Comparison of ENCODE assay signal across 8 cellular contexts in the genomic region with DNA sequence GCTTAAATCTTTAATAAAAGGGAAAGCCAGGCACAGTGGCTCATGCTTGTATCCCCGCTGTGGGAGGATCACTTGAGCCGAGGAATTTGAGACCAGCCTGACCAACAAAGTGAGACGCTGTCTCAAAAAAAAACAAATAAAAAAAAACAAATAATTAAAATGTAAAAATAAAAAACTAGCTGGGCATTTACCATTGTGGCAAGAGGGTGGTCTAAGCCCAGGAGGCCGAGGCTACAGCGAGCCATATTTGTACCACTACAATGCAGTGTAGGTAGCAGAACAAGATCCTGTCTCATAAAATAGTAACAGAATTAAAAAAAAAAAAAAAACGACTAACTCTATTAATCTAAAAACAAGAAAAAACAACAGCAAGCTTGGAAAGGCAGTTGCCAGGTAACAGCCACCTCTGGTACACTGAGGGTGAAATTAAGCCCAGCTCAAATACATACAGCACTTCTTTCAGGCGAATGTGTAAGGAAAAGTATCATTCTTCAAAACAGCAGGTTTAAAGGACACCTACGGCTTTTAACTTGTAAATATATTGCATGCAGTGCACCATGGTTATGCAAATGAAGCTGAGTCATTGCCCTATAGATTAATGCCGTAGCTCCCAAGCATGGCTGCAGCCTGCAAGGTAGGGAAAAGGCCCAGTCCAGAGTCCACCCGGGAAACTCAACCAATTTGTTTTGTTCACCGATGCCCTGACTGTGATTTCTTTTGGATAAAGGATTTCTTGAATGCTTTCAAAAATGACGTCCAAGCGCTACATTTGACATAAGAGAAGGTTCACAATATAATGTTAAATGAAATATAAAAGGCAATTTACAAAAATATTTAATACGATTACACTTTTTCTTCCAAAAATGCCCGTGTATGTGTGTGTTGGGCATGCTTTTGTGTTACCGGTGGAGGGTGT. TPM values are rescaled to one million over a fixed set of nuclear protein-coding genes. Genes with fewer than 3 reads are reported as not detected.
A peak's percentile ranks its signal among the peaks of the same experiment; 100 is the strongest.
DNase-seq lines count a peak whose midpoint lies in the region; ATAC-seq and TF ChIP-seq lines count a peak whose summit lies in the region.

No MANE protein-coding gene starts in this region.

- H3K4me1 ChIP-seq in ACC112 (ENCODE audit: control insufficient read depth, insufficient read depth, low read length, unreplicated experiment) (no peaks in the 10 kb centered on the region), RWPE2 (ENCODE audit: insufficient read depth, poor library complexity, severe bottlenecking) (peaks cover 5% of the 10 kb centered on the region), sigmoid colon (no peaks in the 10 kb centered on the region)

- no peaks in the 10 kb centered on the region for H3K79me2 ChIP-seq in ACC112 (ENCODE audit: control insufficient read depth, insufficient read depth, low read length, unreplicated experiment)

- intact Hi-C loops in sigmoid colon (cut with DNase I), result no loop called here

- TF ChIP-seq CTCF in RWPE2 (IDR thresholded peaks at IDR 0.05; ENCODE audit: poor library complexity, severe bottlenecking) (no peak), sigmoid colon (IDR thresholded peaks at IDR 0.05) (no peak)

- ATAC-seq in RWPE2 (ENCODE audit: low read depth) (peak; percentile 80), HG03045 (IDR thresholded peaks at IDR 0.05; ENCODE audit: unreplicated experiment) (no peak), GM21367 (IDR thresholded peaks at IDR 0.05; ENCODE audit: unreplicated experiment) (no peak)

- 18 to 57% methylated on average over 16 of the region's 16 CpGs for WGBS in sigmoid colon, 2 donors

- CTCF ChIA-PET in HEK293T (lab: Yijun Ruan, JAX), result interaction anchor here (0.6 to 0.8 kb wide), 2 partner anchors 28 to 52 kb away, joined by 5 read pairs; a partner anchor contains a TSS

- no peaks in the 10 kb centered on the region for H3K27me3 ChIP-seq in ACC112 (ENCODE audit: insufficient read depth, low read length)
- H3K27me3 ChIP-seq in RWPE2 (ENCODE audit: insufficient read depth, poor library complexity, severe bottlenecking), result no peaks in the 10 kb centered on the region
- H3K27me3 ChIP-seq in sigmoid colon, result no peaks in the 10 kb centered on the region

- peak overlapping the region; percentile 93 for H3K27ac ChIP-seq in ACC112 (ENCODE audit: low read depth, low read length)
- peak overlapping the region; percentile 41 for H3K27ac ChIP-seq in RWPE2 (ENCODE audit: poor library complexity, severe bottlenecking)
- H3K27ac ChIP-seq in sigmoid colon, result no peak overlapping the region

- TF ChIP-seq POLR2A in sigmoid colon (IDR thresholded peaks at IDR 0.05), result no peak

- POLR2A ChIA-PET in HEK293T (lab: Yijun Ruan, JAX), result interaction anchor here (0.6 to 3.1 kb wide), 17 partner anchors 9 to 598 kb away, joined by 3 to 22 read pairs (median 6); a partner anchor contains a TSS

- H3K36me3 ChIP-seq in ACC112 (ENCODE audit: insufficient read depth, low read length) (no peaks in the 10 kb centered on the region), RWPE2 (ENCODE audit: low read depth) (no peaks in the 10 kb centered on the region), sigmoid colon (no peaks in the 10 kb centered on the region)

- DNase-seq in HEK293T (ENCODE audit: extremely low spot score), result peak; percentile 74
- no peak for DNase-seq in RWPE2 (ENCODE audit: low spot score)
- peak; percentile 63 for DNase-seq in glomerular visceral epithelial cell (ENCODE audit: extremely low spot score)
- DNase-seq in GM03348 (ENCODE audit: low spot score), result no peak
- no peak for DNase-seq in sigmoid colon

- H3K4me3 ChIP-seq in ACC112 (ENCODE audit: low read depth, low read length), result no peak overlapping the region
- no peak overlapping the region for H3K4me3 ChIP-seq in RWPE2 (ENCODE audit: severe bottlenecking)
- H3K4me3 ChIP-seq in sigmoid colon, result no peak overlapping the region

- TF ChIP-seq EP300 in sigmoid colon (IDR thresholded peaks at IDR 0.05), result no peak

- H3K9me3 ChIP-seq in RWPE2 (ENCODE audit: severe bottlenecking) (no peaks in the 10 kb centered on the region), sigmoid colon (no peaks in the 10 kb centered on the region)

- H2AFZ ChIP-seq in ACC112 (ENCODE audit: low read length, unreplicated experiment), result peak overlapping the region; percentile 84

TF ChIP-seq in HEK293T, 16 proteins besides CTCF, POLR2A, EP300 and RAD21:
- no peak for TF ChIP-seq LEF1 (IDR thresholded peaks at IDR 0.05; ENCODE audit: borderline replicate concordance)
- peak; percentile 52 for TF ChIP-seq L3MBTL2 (conservative IDR thresholded peaks at IDR 0.05)
- no peak for TF ChIP-seq TARDBP (IDR thresholded peaks at IDR 0.05)
- TF ChIP-seq ARNT (IDR thresholded peaks at IDR 0.05), result no peak
- no peak; the same call in 1 of the 2 replicates for TF ChIP-seq CTBP1 (IDR thresholded peaks at IDR 0.05; ENCODE audit: borderline replicate concordance)
- TF ChIP-seq, protein P1, sequence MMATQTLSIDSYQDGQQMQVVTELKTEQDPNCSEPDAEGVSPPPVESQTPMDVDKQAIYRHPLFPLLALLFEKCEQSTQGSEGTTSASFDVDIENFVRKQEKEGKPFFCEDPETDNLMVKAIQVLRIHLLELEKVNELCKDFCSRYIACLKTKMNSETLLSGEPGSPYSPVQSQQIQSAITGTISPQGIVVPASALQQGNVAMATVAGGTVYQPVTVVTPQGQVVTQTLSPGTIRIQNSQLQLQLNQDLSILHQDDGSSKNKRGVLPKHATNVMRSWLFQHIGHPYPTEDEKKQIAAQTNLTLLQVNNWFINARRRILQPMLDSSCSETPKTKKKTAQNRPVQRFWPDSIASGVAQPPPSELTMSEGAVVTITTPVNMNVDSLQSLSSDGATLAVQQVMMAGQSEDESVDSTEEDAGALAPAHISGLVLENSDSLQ (IDR thresholded peaks at IDR 0.05), result no peak
- TF ChIP-seq ZNF384 (IDR thresholded peaks at IDR 0.05), result peak; percentile 95
- peak; percentile 83 for TF ChIP-seq NFRKB (IDR thresholded peaks at IDR 0.05)
- TF ChIP-seq BHLHE40 (IDR thresholded peaks at IDR 0.05; ENCODE audit: borderline replicate concordance), result peak; percentile 63
- no peak for TF ChIP-seq FOXM1 (IDR thresholded peaks at IDR 0.05; ENCODE audit: borderline replicate concordance)
- TF ChIP-seq ELF4 (IDR thresholded peaks at IDR 0.05), result peak; percentile 97
- TF ChIP-seq SUZ12 (IDR thresholded peaks at IDR 0.05), result peak; percentile 58; the same call in 1 of the 2 replicates
- TF ChIP-seq FOXA1 (IDR thresholded peaks at IDR 0.05), result no peak
- peak; percentile 87 for TF ChIP-seq FOXK2 (IDR thresholded peaks at IDR 0.05)

RNA-seq across cellular contexts. Expression of a gene that starts 14.5 kb away (rescaled TPM):
- 10 to 100 TPM; 11.5 to 20.1 (median 13.2) TPM for total RNA-seq in sigmoid colon
- 1 to 10 TPM; 3.9 to 7.4 (median 5.4) TPM for polyA plus RNA-seq in sigmoid colon

RNA-seq across cellular contexts. Expression of a gene that starts 52.3 kb away (rescaled TPM):
- total RNA-seq in sigmoid colon, result 10 to 100 TPM; 17.5 to 19.9 (median 19.4) TPM
- polyA plus RNA-seq in sigmoid colon, result 10 to 100 TPM; 19.1 to 31.4 (median 22.2) TPM

RNA-seq across cellular contexts. Expression of a gene that starts 59.3 kb away (rescaled TPM):
- 10 to 100 TPM; 11.7 to 23.0 (median 16.0) TPM for total RNA-seq in sigmoid colon
- 1 to 10 TPM; 6.0 to 8.3 (median 7.9) TPM for polyA plus RNA-seq in sigmoid colon

Comparison
In these comparisons a context has a peak if more than half of its experiments do, and no peak if none do; other contexts are left out.
1. H3K27ac ChIP-seq: peak in ACC112 (single experiment) and RWPE2 (single experiment); none in sigmoid colon (0 of 4).
2. DNase-seq: peak in HEK293T (single experiment) and glomerular visceral epithelial cell (single experiment); none in RWPE2 (single experiment), GM03348 (single experiment) and sigmoid colon (single experiment).